In the genomic region with DNA sequence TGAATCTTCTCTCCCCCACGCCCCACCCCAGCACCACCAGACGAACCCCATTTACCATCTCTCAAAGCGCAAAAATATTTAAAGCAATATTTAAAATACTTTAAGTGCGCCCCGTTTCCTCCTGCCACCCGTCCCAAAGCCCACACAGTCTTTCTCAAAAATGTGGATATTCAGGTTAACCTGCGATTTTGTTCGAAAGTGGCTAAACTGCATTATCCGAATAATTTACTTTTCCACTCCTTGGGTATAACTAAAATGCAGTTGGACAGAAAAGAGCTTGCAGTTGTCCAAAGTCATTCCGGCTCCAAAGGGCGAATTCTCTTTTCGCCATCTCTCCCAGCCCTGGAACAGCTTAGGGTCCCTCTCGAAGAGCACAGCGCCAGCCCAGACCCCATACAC, we compare ENCODE assay signal across 1 cellular context.
TF ChIP-seq lines count a peak whose summit lies in the region.

No MANE protein-coding gene starts in this region.

TF ChIP-seq in HepG2, 621 proteins besides CTCF, POLR2A, EP300 and RAD21:
- TF ChIP-seq ARNT2 (CRISPR knock-in tag; IDR thresholded peaks at IDR 0.05; ENCODE audit: low read depth) (no peak), ZNF724P (CRISPR knock-in tag; IDR thresholded peaks at IDR 0.05; ENCODE audit: borderline replicate concordance) (no peak), ZNF263 (CRISPR knock-in tag; IDR thresholded peaks at IDR 0.05) (no peak), POLR2AphosphoS5 (IDR thresholded peaks at IDR 0.05; ENCODE audit: low read depth, low read length) (no peak), ZNF614 (CRISPR knock-in tag; IDR thresholded peaks at IDR 0.05; ENCODE audit: borderline replicate concordance) (no peak), FIP1L1 (IDR thresholded peaks at IDR 0.05; ENCODE audit: borderline replicate concordance, insufficient read depth, low read depth, low read length) (no peak), YEATS2 (CRISPR knock-in tag; IDR thresholded peaks at IDR 0.05; ENCODE audit: borderline replicate concordance) (no peak), SMARCE1 (IDR thresholded peaks at IDR 0.05; ENCODE audit: borderline replicate concordance) (no peak)
